8 cellular contexts compared by ENCODE assay signal in the genomic region with DNA sequence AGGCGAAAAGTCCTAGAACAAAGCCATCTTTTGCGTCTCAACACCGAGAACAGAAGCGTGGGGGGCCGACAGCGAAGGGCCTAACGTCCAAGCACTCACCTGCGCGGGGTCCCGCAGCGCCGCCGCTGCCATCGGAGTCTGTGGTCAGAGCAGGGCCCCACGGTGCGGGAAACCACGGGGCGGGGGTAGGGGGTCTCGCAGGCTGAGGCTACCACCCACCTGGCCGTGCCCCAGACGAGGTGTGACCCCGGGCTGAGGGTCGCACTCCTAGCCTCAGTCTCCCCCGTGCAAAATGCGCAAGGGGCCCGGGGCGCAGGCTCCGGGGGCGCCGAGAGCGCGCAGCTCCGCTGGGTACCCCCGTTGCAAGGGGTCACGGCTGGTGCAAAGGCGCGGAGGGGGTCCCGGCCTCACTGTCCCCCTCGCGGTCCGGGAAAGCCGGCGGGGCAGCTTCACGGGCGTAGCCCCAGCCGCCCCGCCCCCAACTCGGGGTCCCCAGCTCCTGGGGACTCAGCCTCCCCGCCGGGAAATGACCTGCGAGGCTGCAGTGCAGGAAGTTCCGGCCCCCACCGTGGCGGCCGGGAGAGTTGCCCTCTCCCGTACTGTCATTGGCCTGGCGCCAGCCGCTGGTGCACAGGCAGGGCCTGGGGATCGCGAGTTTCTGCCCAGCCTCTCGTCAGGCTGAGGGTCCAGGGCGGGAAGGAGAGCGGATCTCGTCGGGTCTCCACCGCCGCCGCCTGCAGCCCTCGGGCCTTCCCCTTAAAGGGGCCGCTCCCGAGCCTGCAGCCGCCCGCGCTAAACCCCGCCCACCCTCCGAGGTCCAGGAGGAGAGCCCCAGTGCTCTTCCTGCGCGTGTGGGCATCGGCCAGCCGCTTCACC. TPM values are rescaled to one million over a fixed set of nuclear protein-coding genes. Genes with fewer than 3 reads are reported as not detected.
DNase-seq lines count a peak whose midpoint lies in the region; ATAC-seq and TF ChIP-seq lines count a peak whose summit lies in the region.

A gene (minus strand): TSS at position 699 of the 876 bp plus-strand sequence. CDS start 567 bp downstream, at position 132.

- H3K27ac ChIP-seq in lower lobe of right lung, result peak within 1 kb of the TSS; percentile 88

- peak within 1 kb of the TSS; percentile 99 for H3K4me3 ChIP-seq in lower lobe of right lung

- peaks cover 28% of the 10 kb centered on the region for H3K9me3 ChIP-seq in lower lobe of right lung

- ATAC-seq in HG02642 (IDR thresholded peaks at IDR 0.05; ENCODE audit: poor library complexity, unreplicated experiment), result peak; percentile 78
- ATAC-seq in lower lobe of right lung, result peak; percentile 85 to 90

- peaks cover 11% of the 10 kb centered on the region for H3K4me1 ChIP-seq in lower lobe of right lung

- CTCF ChIA-PET in GM10248 (lab: Yijun Ruan, JAX), result interaction anchor here (1.9 to 4.6 kb wide), 2 partner anchors 9 to 50 kb away, joined by 8 to 21 read pairs; no protein-coding TSS in a partner anchor

- peak; percentile 84 for DNase-seq in GM10248 (ENCODE audit: extremely low spot score)
- DNase-seq in NCI-H2227 (lab: John Stamatoyannopoulos, UW; ENCODE audit: unreplicated experiment), result peak; percentile 94
- peak; percentile 63 for DNase-seq in activated CD4-positive, alpha-beta T cell treated with anti-CD3 and anti-CD28 coated beads for 48 hours
- peak; percentile 13 for DNase-seq in effector CD4-positive, alpha-beta T cell
- peak; percentile 84 for DNase-seq in lower lobe of right lung
- DNase-seq in stimulated activated CD8-positive, alpha-beta memory T cell treated with anti-CD3 and anti-CD28 coated beads, Interleukin-12 subunit alpha, Interleukin-12 subunit beta, amount 100 ng/mL, for 1 hour (ENCODE audit: low read depth), result peak; percentile 16
- no peak for DNase-seq in OCI-M2 (lab: John Stamatoyannopoulos, UW; ENCODE audit: unreplicated experiment)

- intact Hi-C loops in lower lobe of right lung (cut with DNase I), result no loop called here

- H3K36me3 ChIP-seq in lower lobe of right lung, result peaks cover 21% of the 10 kb centered on the region

- POLR2A ChIA-PET in GM10248 (lab: Yijun Ruan, JAX), result no interaction called here

- TF ChIP-seq CTCF in GM10248 (IDR thresholded peaks at IDR 0.05; ENCODE audit: control extremely low read depth, extremely low read depth, low read depth, missing control alignments) (no peak), lower lobe of right lung (IDR thresholded peaks at IDR 0.05) (no peak)

- H3K27me3 ChIP-seq in lower lobe of right lung (ENCODE audit: low read depth), result no peaks in the 10 kb centered on the region

RNA-seq across cellular contexts. Expression of the gene that starts here (rescaled TPM):
- total RNA-seq in lower lobe of right lung, result 12.1 TPM
